Comparison of ENCODE assay signal across 8 cellular contexts in the genomic region with DNA sequence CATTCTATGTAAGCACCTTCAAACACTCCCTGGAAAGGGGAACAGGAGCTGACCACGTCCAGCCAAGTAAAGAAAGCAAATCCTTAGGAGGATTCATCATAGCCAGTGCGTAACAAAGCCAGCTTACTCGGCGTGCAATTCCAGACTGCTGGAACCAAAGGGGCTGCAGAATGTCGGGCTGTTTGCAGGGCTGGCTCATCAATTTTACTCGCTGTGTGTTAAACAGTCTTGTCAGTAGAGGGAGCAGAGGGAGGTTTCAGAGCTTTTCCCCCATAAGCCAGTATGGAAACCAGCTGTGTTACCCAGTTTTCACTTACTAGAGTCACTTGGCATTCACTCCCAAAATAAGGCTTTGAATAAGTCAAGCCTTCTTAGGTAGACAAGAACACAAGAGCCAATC.
DNase-seq lines count a peak whose midpoint lies in the region; ATAC-seq and TF ChIP-seq lines count a peak whose summit lies in the region.

No MANE protein-coding gene starts in this region.

- no peak overlapping the region for H4K91ac ChIP-seq in neuronal stem cell (ENCODE audit: low read depth, low read length, poor library complexity)

- no peak overlapping the region for H3K4ac ChIP-seq in neuronal stem cell (ENCODE audit: low read length)

- intact Hi-C loops in ovary (cut with DNase I): no loop called here

- H3K36me3 ChIP-seq in neuronal stem cell (replicated peaks in 1 of 2; ENCODE audit: control insufficient read depth in 2 of 2, insufficient read depth in 2 of 2, low read length in 2 of 2): peaks cover 12 to 91% of the 10 kb centered on the region in 2 donors
- no peaks in the 10 kb centered on the region for H3K36me3 ChIP-seq in ovary

- H3K4me1 ChIP-seq in neuronal stem cell (ENCODE audit: control insufficient read depth in 2 of 2, insufficient read depth in 1 of 2, low read depth in 1 of 2, low read length in 2 of 2): peaks cover 0 to 4% of the 10 kb centered on the region in 2 donors
- H3K4me1 ChIP-seq in ovary (ENCODE audit: insufficient read depth): peaks cover 1% of the 10 kb centered on the region

- H3K9me3 ChIP-seq in neuronal stem cell (replicated peaks in 1 of 2; ENCODE audit: control insufficient read depth in 2 of 2, insufficient read depth in 1 of 2, low read depth in 1 of 2, low read length in 2 of 2) (no peaks in the 10 kb centered on the region), ovary (no peaks in the 10 kb centered on the region)

- H3K4me3 ChIP-seq in neuronal stem cell (ENCODE audit: low read length in 2 of 2): no peak overlapping the region
- no peak overlapping the region for H3K4me3 ChIP-seq in ovary

- no peak overlapping the region for H3K14ac ChIP-seq in neuronal stem cell (ENCODE audit: low read length)

- no peak overlapping the region for H3K23ac ChIP-seq in neuronal stem cell (ENCODE audit: low read depth, low read length, poor library complexity)

- TF ChIP-seq CTCF in GM12872 (IDR thresholded peaks at IDR 0.05; ENCODE audit: insufficient read depth, low read depth, low read length) (peak; percentile 59), ovary (IDR thresholded peaks at IDR 0.05) (no peak)

- H3K4me2 ChIP-seq in neuronal stem cell (ENCODE audit: insufficient read depth, low read length, poor library complexity, severe bottlenecking): no peak overlapping the region

- H3K18ac ChIP-seq in neuronal stem cell (ENCODE audit: low read length): no peak overlapping the region

- TF ChIP-seq POLR2A in GM18505 (IDR thresholded peaks at IDR 0.05; ENCODE audit: borderline replicate concordance, extremely low read depth, insufficient read depth, insufficient read length): no peak
- TF ChIP-seq POLR2A in ovary (IDR thresholded peaks at IDR 0.05): no peak

- H2BK15ac ChIP-seq in neuronal stem cell (ENCODE audit: low read length): no peak overlapping the region

- H4K8ac ChIP-seq in neuronal stem cell (ENCODE audit: low read depth, low read length): no peak overlapping the region

- no peak for TF ChIP-seq EP300 in ovary (IDR thresholded peaks at IDR 0.05)

- no peak overlapping the region for H2BK120ac ChIP-seq in neuronal stem cell (ENCODE audit: low read depth, low read length)

- DNase-seq in NCI-H1105 treated with DMSO at 0.1 percent for 48 hours (lab: John Stamatoyannopoulos, UW) (peak; percentile 31), ecto neural progenitor cell (ENCODE audit: low spot score) (peak; percentile 73), neuronal stem cell (ENCODE audit: low spot score) (peak; percentile 39), HK-2 (ENCODE audit: unreplicated experiment) (no peak), ovary (no peak)

- H3K27me3 ChIP-seq in neuronal stem cell (ENCODE audit: control insufficient read depth in 3 of 3, insufficient read depth in 3 of 3, low read depth in 1 of 3, low read length in 3 of 3) (no peaks in the 10 kb centered on the region), ovary (no peaks in the 10 kb centered on the region)

- WGBS in neuronal stem cell (ENCODE audit: extremely low coverage in 2 of 2, insufficient read length in 2 of 2, insufficient replicate concordance in 1 of 2), 2 donors: no CpG with 5 or more reads among the region's 6 CpGs
- 66 to 70% (median 68%) methylated on average over 6 of the region's 6 CpGs for WGBS in ovary, 3 donors

- H2BK5ac ChIP-seq in neuronal stem cell (ENCODE audit: low read length): no peak overlapping the region

- no peak overlapping the region for H3K9ac ChIP-seq in neuronal stem cell (ENCODE audit: low read depth, low read length, poor library complexity)

- H2AFZ ChIP-seq in neuronal stem cell (ENCODE audit: low read length): no peak overlapping the region

- H3K27ac ChIP-seq in neuronal stem cell (replicated peaks; ENCODE audit: low read length) (no peak overlapping the region), ovary (no peak overlapping the region)

- no peak overlapping the region for H2BK12ac ChIP-seq in neuronal stem cell (ENCODE audit: low read length)

- H2AK5ac ChIP-seq in neuronal stem cell (ENCODE audit: low read depth, low read length): no peak overlapping the region

- H3K79me1 ChIP-seq in neuronal stem cell (ENCODE audit: low read depth, low read length): no peaks in the 10 kb centered on the region

- ATAC-seq in GM18505 (IDR thresholded peaks at IDR 0.05; ENCODE audit: unreplicated experiment) (no peak), GM19452 (IDR thresholded peaks at IDR 0.05; ENCODE audit: unreplicated experiment) (no peak)

Comparison
In these comparisons a context has a peak if more than half of its experiments do, and no peak if none do; other contexts are left out.
1. DNase-seq: peak in NCI-H1105 treated with DMSO at 0.1 percent for 48 hours (single experiment), ecto neural progenitor cell (single experiment) and neuronal stem cell (single experiment); none in HK-2 (single experiment) and ovary (0 of 5).